7 cellular contexts compared by ENCODE assay signal in genomic region chr10:53839437-53840039, GRCh38.
DNase-seq lines count a peak whose midpoint lies in the region; ATAC-seq and TF ChIP-seq lines count a peak whose summit lies in the region.

No MANE protein-coding gene starts in this region.

- no peaks in the 10 kb centered on the region for H3K36me3 Mint-ChIP-seq in chondrocyte (ENCODE audit: low read depth)

- no peak overlapping the region for H3K4me2 ChIP-seq in osteoblast (ENCODE audit: insufficient read depth, low read length)

- ATAC-seq in HG02885 (IDR thresholded peaks at IDR 0.05; ENCODE audit: poor library complexity, unreplicated experiment) (no peak), HG03565 (IDR thresholded peaks at IDR 0.05; ENCODE audit: unreplicated experiment) (no peak)

- H3K4me1 Mint-ChIP-seq in chondrocyte (ENCODE audit: low read depth), result peaks cover 4% of the 10 kb centered on the region

- no peak overlapping the region for H3K4me3 ChIP-seq in osteoblast (ENCODE audit: insufficient read depth, low read length)

- no peak overlapping the region for H3K27ac Mint-ChIP-seq in chondrocyte (ENCODE audit: unreplicated experiment)

- H3K27ac ChIP-seq in osteoblast (ENCODE audit: low read depth, low read length), result no peak overlapping the region

- H3K9me3 Mint-ChIP-seq in chondrocyte (ENCODE audit: low read depth), result no peaks in the 10 kb centered on the region

- no peaks in the 10 kb centered on the region for H3K36me3 ChIP-seq in osteoblast (ENCODE audit: insufficient read depth, low read length)

- H3K79me2 ChIP-seq in osteoblast (ENCODE audit: insufficient read depth, low read length), result no peaks in the 10 kb centered on the region

- H3K27me3 ChIP-seq in osteoblast (ENCODE audit: insufficient read depth, low read length), result no peaks in the 10 kb centered on the region

- DNase-seq in GM13977 (ENCODE audit: low spot score) (no peak), NCI-H2081 treated with DMSO at 0.1 percent for 48 hours (lab: John Stamatoyannopoulos, UW) (peak; percentile 1), chondrocyte (ENCODE audit: low spot score) (no peak), osteoblast (ENCODE audit: insufficient read length, low spot score, missing footprints) (no peak)
- DNase-seq in stimulated activated CD4-positive, alpha-beta T cell treated with anti-CD3 and anti-CD28 coated beads, Interleukin-1b, Interleukin-23, amount 100 ng/mL, for 48 hours, result no peak

- H3K27me3 Mint-ChIP-seq in chondrocyte (ENCODE audit: low read depth), result peaks cover 11% of the 10 kb centered on the region

- H2AFZ ChIP-seq in osteoblast (ENCODE audit: low read length), result no peak overlapping the region

- no peaks in the 10 kb centered on the region for H3K4me1 ChIP-seq in osteoblast (ENCODE audit: insufficient read depth, low read length)

- no peak overlapping the region for H3K4me3 Mint-ChIP-seq in chondrocyte (ENCODE audit: unreplicated experiment)

- TF ChIP-seq CTCF in GM13977 (IDR thresholded peaks at IDR 0.05; ENCODE audit: extremely low read depth, insufficient read depth, missing control alignments) (peak; percentile 34), chondrocyte (IDR thresholded peaks at IDR 0.05) (peak; percentile 88), osteoblast (IDR thresholded peaks at IDR 0.05; ENCODE audit: extremely low read depth, low read depth, low read length) (peak; percentile 38)

- no peaks in the 10 kb centered on the region for H3K9me3 ChIP-seq in osteoblast (ENCODE audit: low read depth, low read length)

- in situ Hi-C loops in GM13977 (cut with MboI; ENCODE audit: low pct_unique_long_range_greater_than_20kb, low sequenced_read_pairs, unreplicated experiment), result no loop called here

- H4K20me1 ChIP-seq in osteoblast (ENCODE audit: insufficient read depth, low read length), result no peaks in the 10 kb centered on the region

Comparison
In these comparisons a context has a peak if more than half of its experiments do, and no peak if none do; other contexts are left out.
1. CTCF ChIP-seq: peak in every context shown above with its lines; median percentile 88 in chondrocyte; 38 in osteoblast; 34 in GM13977.